Comparison of ENCODE assay signal across 18 cellular contexts in the genomic region with DNA sequence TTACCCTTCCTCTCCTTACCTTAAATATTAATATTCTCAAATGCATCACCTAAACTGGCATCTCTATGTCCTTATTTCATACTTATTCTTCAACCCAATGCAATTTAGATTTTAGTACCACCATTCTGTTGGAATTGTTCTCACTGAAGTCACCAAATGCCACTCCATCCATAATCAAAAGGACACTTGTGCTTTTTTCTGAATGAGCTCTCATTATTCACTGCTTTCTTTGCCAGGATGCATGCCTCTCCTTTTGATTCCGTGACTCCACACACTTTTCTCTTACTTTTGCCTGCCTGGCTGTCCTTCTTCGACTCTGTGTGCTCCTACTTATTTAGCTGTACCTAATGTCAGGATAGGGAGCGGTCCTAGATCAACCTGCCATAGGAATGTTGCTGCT.
"Had no signal": no experiment of that assay in that cellular context is flagged by ENCODE, and none has a peak within 500 bp of the region (broad histone marks: within the 10 kb centered on the region; RNA-seq: fewer than 3 reads in every experiment).

No MANE protein-coding gene starts in this region.

- H3K36me3 Mint-ChIP-seq: mesothelial cell of epicardium had no signal

- ATAC-seq: foreskin keratinocyte, gastroesophageal sphincter, heart right ventricle, left colon, left lobe of liver had no signal

- H3K4me3 Mint-ChIP-seq: mesothelial cell of epicardium had no signal

- H3K9me3 Mint-ChIP-seq: mesothelial cell of epicardium had no signal

- H3K4me1 Mint-ChIP-seq: mesothelial cell of epicardium had no signal

- H3K27ac Mint-ChIP-seq: mesothelial cell of epicardium had no signal

- DNase-seq: dermis blood vessel endothelial cell; dorsolateral prefrontal cortex; effector CD4-positive, alpha-beta T cell; effector memory CD4-positive, alpha-beta T cell; foreskin keratinocyte; glutamatergic neuron; head of caudate nucleus; heart right ventricle; islet precursor cell; kidney; kidney glomerular epithelial cell; left colon; left ventricle myocardium inferior; mammary epithelial cell; mesenchymal stem cell had no signal
